29 cellular contexts compared by ENCODE assay signal in the genomic region with DNA sequence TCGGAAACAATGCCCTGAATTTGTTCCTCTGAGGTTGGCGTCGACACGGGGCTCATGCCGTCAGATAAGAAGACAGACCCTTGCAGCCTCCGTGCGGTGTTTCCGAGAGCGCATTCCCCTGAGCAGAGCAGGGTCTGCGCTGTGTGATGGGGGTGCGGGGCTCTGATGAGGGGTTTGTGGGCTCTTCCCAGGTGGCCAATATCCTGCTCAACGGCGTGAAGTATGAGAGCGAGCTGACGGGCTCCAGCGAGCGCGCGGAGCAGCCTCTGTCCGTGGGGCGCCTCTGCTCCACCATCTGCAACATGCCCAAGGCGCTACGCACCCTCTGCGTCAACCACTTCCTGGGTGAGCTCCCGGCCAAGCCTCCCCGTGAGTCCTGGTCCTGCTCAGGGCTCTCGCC.
"Had no signal": no experiment of that assay in that cellular context is flagged by ENCODE, and none has a peak within 500 bp of the region (broad histone marks: within the 10 kb centered on the region; RNA-seq: fewer than 3 reads in every experiment).

No MANE protein-coding gene starts in this region.

- H3K4me2 ChIP-seq: neural progenitor cell had no signal

- DNase-seq: naive thymus-derived CD4-positive, alpha-beta T cell; natural killer cell; nucleus accumbens; ovary; retina; right lobe of liver; sigmoid colon; small intestine; stimulated activated CD4-positive, alpha-beta T cell treated with anti-CD3 and anti-CD28 coated beads, Interleukin-15, amount 100 ng/mL, for 24 hours; stimulated activated CD4-positive, alpha-beta T cell treated with anti-CD3 and anti-CD28 coated beads, Interleukin-2, amount 100 ng/mL, for 24 hours; stimulated activated CD4-positive, alpha-beta T cell treated with anti-CD3 and anti-CD28 coated beads, Interleukin-2, amount 100 ng/mL, for 48 hours; stimulated activated CD4-positive, alpha-beta T cell treated with anti-CD3 and anti-CD28 coated beads, Interleukin-4, amount 100 ng/mL, for 24 hours; stimulated activated naive B cell treated with anti-CD40 and anti-IgM and Interleukin-4, amounts not matched to agents 10 μg/mL and 1 μg/mL and 100 μg/mL, for 72 hours; stimulated activated naive CD4-positive, alpha-beta T cell treated with Interleukin-2 at 50 U/mL for 16 hours; stomach; thyroid gland; trophoblast cell had no signal

- H3K4me3 Mint-ChIP-seq: naive thymus-derived CD4-positive, alpha-beta T cell; natural killer cell; nephron; stimulated activated effector memory CD8-positive, alpha-beta T cell treated with anti-CD3 and anti-CD28 coated beads, Interleukin-12 subunit alpha, Interleukin-12 subunit beta, amount 100 ng/mL, for 72 hours; stimulated activated naive B cell treated with anti-CD40 and anti-IgM and Interleukin-4, amounts not matched to agents 10 μg/mL and 1 μg/mL and 100 μg/mL, for 72 hours; stimulated activated naive CD8-positive, alpha-beta T cell treated with anti-CD3 and anti-CD28 coated beads, Interleukin-15, Interleukin-2, amounts not matched to agents 100 ng/mL and 50 ng/mL, for 24 hours had no signal

- H3K27ac Mint-ChIP-seq: natural killer cell; nephron; neural progenitor cell; stimulated activated effector memory CD8-positive, alpha-beta T cell treated with anti-CD3 and anti-CD28 coated beads, Interleukin-12 subunit alpha, Interleukin-12 subunit beta, amount 100 ng/mL, for 72 hours; stimulated activated naive B cell treated with anti-CD40 and anti-IgM and Interleukin-4, amounts not matched to agents 10 μg/mL and 1 μg/mL and 100 μg/mL, for 72 hours; stimulated activated naive CD8-positive, alpha-beta T cell treated with anti-CD3 and anti-CD28 coated beads, Interleukin-15, Interleukin-2, amounts not matched to agents 100 ng/mL and 50 ng/mL, for 24 hours had no signal

- H3K27me3 ChIP-seq: neural progenitor cell, neutrophil, ovary, right lobe of liver, sigmoid colon, stomach, thyroid gland, tibial nerve, upper lobe of left lung, vagina had no signal

- H3K4me3 ChIP-seq: neural progenitor cell, ovary, prostate gland, right lobe of liver, sigmoid colon, stomach, thoracic aorta, thyroid gland, tibial nerve, upper lobe of left lung, vagina had no signal

- H3K36me3 Mint-ChIP-seq: natural killer cell; stimulated activated effector memory CD8-positive, alpha-beta T cell treated with anti-CD3 and anti-CD28 coated beads, Interleukin-12 subunit alpha, Interleukin-12 subunit beta, amount 100 ng/mL, for 72 hours had no signal

- H3K27me3 Mint-ChIP-seq: naive thymus-derived CD4-positive, alpha-beta T cell; stimulated activated naive CD8-positive, alpha-beta T cell treated with anti-CD3 and anti-CD28 coated beads, Interleukin-15, Interleukin-2, amounts not matched to agents 100 ng/mL and 50 ng/mL, for 24 hours had no signal

- H3K36me3 ChIP-seq: neural progenitor cell, neutrophil, ovary, prostate gland, right lobe of liver, thyroid gland, upper lobe of left lung, vagina had no signal

- H2AFZ ChIP-seq: neural progenitor cell, parathyroid adenoma had no signal

- ATAC-seq: naive thymus-derived CD4-positive, alpha-beta T cell; stimulated activated effector memory CD8-positive, alpha-beta T cell treated with anti-CD3 and anti-CD28 coated beads, Interleukin-12 subunit alpha, Interleukin-12 subunit beta, amount 100 ng/mL, for 72 hours; stimulated activated naive B cell treated with anti-CD40 and anti-IgM and Interleukin-4, amounts not matched to agents 10 μg/mL and 1 μg/mL and 100 μg/mL, for 72 hours had no signal

- H3K9me3 Mint-ChIP-seq: natural killer cell had no signal

- H3K27ac ChIP-seq: neural progenitor cell, neutrophil, ovary, parathyroid adenoma, prostate gland, right lobe of liver, sigmoid colon, stomach, thoracic aorta, thyroid gland, tibial nerve, upper lobe of left lung, vagina had no signal

- H3K9me3 ChIP-seq: neutrophil, ovary, prostate gland, right lobe of liver, sigmoid colon, stomach, thoracic aorta, thyroid gland, tibial nerve, upper lobe of left lung, vagina had no signal

- H3K4me1 Mint-ChIP-seq: naive thymus-derived CD4-positive, alpha-beta T cell; natural killer cell; nephron; neural progenitor cell; stimulated activated effector memory CD8-positive, alpha-beta T cell treated with anti-CD3 and anti-CD28 coated beads, Interleukin-12 subunit alpha, Interleukin-12 subunit beta, amount 100 ng/mL, for 72 hours; stimulated activated naive B cell treated with anti-CD40 and anti-IgM and Interleukin-4, amounts not matched to agents 10 μg/mL and 1 μg/mL and 100 μg/mL, for 72 hours had no signal

- H3K4me1 ChIP-seq: neural progenitor cell, parathyroid adenoma, prostate gland, right lobe of liver, sigmoid colon, stomach, thyroid gland, tibial nerve, upper lobe of left lung, vagina had no signal

- H3K9ac ChIP-seq: neural progenitor cell, parathyroid adenoma had no signal

- FAIRE-seq: small intestine, urothelium cell line had no signal
